In genomic region chr9:131669234-131670172, GRCh38 we compare ENCODE assay signal across 8 cellular contexts.
DNase-seq lines count a peak whose midpoint lies in the region; ATAC-seq and FAIRE-seq lines count a peak whose summit lies in the region.

No MANE protein-coding gene starts in this region.

- H3K27me3 ChIP-seq in iPS-20b (ENCODE audit: insufficient read depth, low read length), result no peaks in the 10 kb centered on the region

- ATAC-seq in GM21825 (IDR thresholded peaks at IDR 0.05; ENCODE audit: unreplicated experiment), result peak; percentile 13
- ATAC-seq in activated CD8-positive, alpha-beta T cell treated with anti-CD3 and anti-CD28 coated beads, Interleukin-2, amount 10 ng/mL, durations not matched to agents 7 days and 5 days, result no peak
- ATAC-seq in GM21723 (IDR thresholded peaks at IDR 0.05; ENCODE audit: unreplicated experiment), result no peak
- no peak for ATAC-seq in GM21515 (IDR thresholded peaks at IDR 0.05; ENCODE audit: unreplicated experiment)

- CTCF ChIA-PET in activated CD8-positive, alpha-beta T cell treated with anti-CD3 and anti-CD28 coated beads, Interleukin-2, amount 10 ng/mL, durations not matched to agents 7 days and 5 days (lab: Charles Lee), result interaction anchor here (0.6 to 5.5 kb wide), 14 partner anchors 9 to 74 kb away, joined by 3 to 37 read pairs (median 4); partner anchors contain the start of gene RAPGEF1

- FAIRE-seq in GM19239 (lab: Jason Lieb, UNC), result no peak

- H3K36me3 ChIP-seq in iPS-20b (ENCODE audit: insufficient read depth, low read depth, low read length), result no peaks in the 10 kb centered on the region

- POLR2A ChIA-PET in activated CD8-positive, alpha-beta T cell treated with anti-CD3 and anti-CD28 coated beads, Interleukin-2, amount 10 ng/mL, durations not matched to agents 7 days and 5 days (lab: Charles Lee), result interaction anchor here (0.6 to 3.7 kb wide), 10 partner anchors 9 to 545 kb away, joined by 3 to 37 read pairs (median 5); no protein-coding TSS in a partner anchor

- peak overlapping the region; percentile 67 for H3K4me3 Mint-ChIP-seq in activated CD8-positive, alpha-beta T cell treated with anti-CD3 and anti-CD28 coated beads, Interleukin-2, amount 10 ng/mL, durations not matched to agents 7 days and 5 days

- peaks cover 30% of the 10 kb centered on the region for H3K4me1 ChIP-seq in iPS-20b (ENCODE audit: insufficient read depth, low read length)

- peaks cover 22% of the 10 kb centered on the region for H3K36me3 Mint-ChIP-seq in activated CD8-positive, alpha-beta T cell treated with anti-CD3 and anti-CD28 coated beads, Interleukin-2, amount 10 ng/mL, durations not matched to agents 7 days and 5 days (ENCODE audit: low read depth)

- H3K9ac ChIP-seq in iPS-20b (ENCODE audit: low read depth, low read length), result peak overlapping the region; percentile 14; the same call in 1 of the 2 replicates

- H3K9me3 Mint-ChIP-seq in activated CD8-positive, alpha-beta T cell treated with anti-CD3 and anti-CD28 coated beads, Interleukin-2, amount 10 ng/mL, durations not matched to agents 7 days and 5 days (ENCODE audit: insufficient read depth), result no peaks in the 10 kb centered on the region

- no peak for DNase-seq in activated CD8-positive, alpha-beta T cell treated with anti-CD3 and anti-CD28 coated beads, Interleukin-2, amount 10 ng/mL, durations not matched to agents 7 days and 5 days
- DNase-seq in stimulated activated CD4-positive, alpha-beta T cell treated with anti-CD3 and anti-CD28 coated beads, TNF-alpha, amount 100 ng/mL, for 48 hours (ENCODE audit: low read depth in 3 of 3), result peak in 2 of 3 donors; percentile 43 to 46
- no peak for DNase-seq in GDM1 (lab: John Stamatoyannopoulos, UW)
- no peak for DNase-seq in GM19239 (ENCODE audit: insufficient read length, low spot score)

- H3K4me3 ChIP-seq in iPS-20b (ENCODE audit: low read length), result no peak overlapping the region

- no peaks in the 10 kb centered on the region for H3K9me3 ChIP-seq in iPS-20b (ENCODE audit: insufficient read depth, low read depth, low read length)

- H3K27ac Mint-ChIP-seq in activated CD8-positive, alpha-beta T cell treated with anti-CD3 and anti-CD28 coated beads, Interleukin-2, amount 10 ng/mL, durations not matched to agents 7 days and 5 days, result peak overlapping the region; percentile 97

- H3K27me3 Mint-ChIP-seq in activated CD8-positive, alpha-beta T cell treated with anti-CD3 and anti-CD28 coated beads, Interleukin-2, amount 10 ng/mL, durations not matched to agents 7 days and 5 days (ENCODE audit: low read depth), result no peaks in the 10 kb centered on the region

- H3K27ac ChIP-seq in iPS-20b (ENCODE audit: low read length), result no peak overlapping the region

- peaks cover 76% of the 10 kb centered on the region for H3K4me1 Mint-ChIP-seq in activated CD8-positive, alpha-beta T cell treated with anti-CD3 and anti-CD28 coated beads, Interleukin-2, amount 10 ng/mL, durations not matched to agents 7 days and 5 days (ENCODE audit: low read depth)

Comparison
In these comparisons a context has a peak if more than half of its experiments do, and no peak if none do; other contexts are left out.
1. DNase-seq: peak in stimulated activated CD4-positive, alpha-beta T cell treated with anti-CD3 and anti-CD28 coated beads, TNF-alpha, amount 100 ng/mL, for 48 hours (2 of 3); none in activated CD8-positive, alpha-beta T cell treated with anti-CD3 and anti-CD28 coated beads, Interleukin-2, amount 10 ng/mL, durations not matched to agents 7 days and 5 days (single experiment), GDM1 (single experiment) and GM19239 (single experiment).